26 cellular contexts compared by ENCODE assay signal in the genomic region with DNA sequence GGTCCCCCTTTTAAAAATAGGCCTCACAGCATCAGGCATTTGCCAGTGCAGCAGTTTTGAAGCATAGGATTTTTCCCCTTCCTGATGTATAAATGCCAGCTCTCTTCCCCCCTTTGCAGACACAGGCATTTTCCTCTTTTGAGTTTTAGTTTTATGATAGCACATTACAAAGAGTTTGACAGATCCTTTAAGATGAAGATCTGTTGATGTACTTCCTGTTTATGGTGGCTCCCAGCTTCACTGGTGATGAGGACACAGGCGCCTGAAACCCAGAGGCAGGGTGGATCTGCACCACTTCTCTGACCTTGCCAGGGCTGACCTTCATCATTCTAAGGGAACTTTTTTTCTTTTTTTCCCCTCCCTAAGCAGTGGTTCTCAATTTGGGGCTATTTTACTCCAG.
DNase-seq lines count a peak whose midpoint lies in the region; ATAC-seq and TF ChIP-seq lines count a peak whose summit lies in the region.
"Had no signal": no experiment of that assay in that cellular context is flagged by ENCODE, and none has a peak within 500 bp of the region (broad histone marks: within the 10 kb centered on the region; RNA-seq: fewer than 3 reads in every experiment).

No MANE protein-coding gene starts in this region.

- no peak overlapping the region for H3K4me2 ChIP-seq in H9 (ENCODE audit: insufficient read depth, insufficient read length, low read length)

- no peak for TF ChIP-seq POLR2A in esophagus muscularis mucosa (IDR thresholded peaks at IDR 0.05; ENCODE audit: low read depth)
- no peak for TF ChIP-seq POLR2A in gastrocnemius medialis (IDR thresholded peaks at IDR 0.05)

- TF ChIP-seq CTCF in H9 (conservative IDR thresholded peaks at IDR 0.05) = no peak
- no peak for TF ChIP-seq CTCF in esophagus muscularis mucosa (IDR thresholded peaks at IDR 0.05)
- no peak for TF ChIP-seq CTCF in gastrocnemius medialis (IDR thresholded peaks at IDR 0.05 in 4 of 5, conservative IDR thresholded peaks at IDR 0.05 in 1 of 5)

- H3K27me3 ChIP-seq in ACC112 (ENCODE audit: insufficient read depth, low read length) = no peaks in the 10 kb centered on the region
- no peaks in the 10 kb centered on the region for H3K27me3 ChIP-seq in H9 (ENCODE audit: insufficient read depth, low read length)
- H3K27me3 ChIP-seq in esophagus muscularis mucosa = no peaks in the 10 kb centered on the region
- no peaks in the 10 kb centered on the region for H3K27me3 ChIP-seq in gastrocnemius medialis

- H3K4me3 ChIP-seq in ACC112 (ENCODE audit: low read depth, low read length) = no peak overlapping the region
- no peak overlapping the region for H3K4me3 ChIP-seq in esophagus muscularis mucosa
- H3K4me3 ChIP-seq in gastrocnemius medialis = no peak overlapping the region

- no peak for DNase-seq in H9
- DNase-seq in esophagus muscularis mucosa (ENCODE audit: extremely low spot score) = no peak
- DNase-seq in gastrocnemius medialis = no peak
- DNase-seq in activated gamma-delta T cell (lab: John Stamatoyannopoulos, UW) = no peak
- no peak for DNase-seq in LoVo (ENCODE audit: low spot score)
- DNase-seq: activated CD4-positive, alpha-beta T cell treated with anti-CD3 and anti-CD28 coated beads, Interleukin-2, amount 10 ng/mL, durations not matched to agents 7 days and 5 days; H7; hippocampal formation; immature natural killer cell; Kasumi-1; midbrain; NCI-H1092; NCI-H187; NCI-H2171 treated with DMSO at 0.1 percent for 48 hours; NCI-H526; stimulated activated CD8-positive, alpha-beta memory T cell treated with anti-CD3 and anti-CD28 coated beads, Interleukin-4, amount 100 ng/mL, for 48 hours; T-helper 17 cell had no signal

- peaks cover 45% of the 10 kb centered on the region in 2 experiments for H3K4me1 Mint-ChIP-seq in H9
- no peaks in the 10 kb centered on the region for H3K4me1 Mint-ChIP-seq in activated T-helper 17 cell treated with anti-CD3 and anti-CD28 coated beads, Interleukin-2, amount 50 U/mL, for 72 hours
- H3K4me1 Mint-ChIP-seq: activated CD4-positive, alpha-beta T cell treated with anti-CD3 and anti-CD28 coated beads, Interleukin-2, amount 10 ng/mL, durations not matched to agents 7 days and 5 days; T-helper 17 cell had no signal

- H2BK5ac ChIP-seq in H9 (ENCODE audit: insufficient read length, low read length) = no peak overlapping the region

- no peak overlapping the region for H3K4ac ChIP-seq in H9 (ENCODE audit: low read depth, low read length)

- no peak for ATAC-seq in gastrocnemius medialis
- ATAC-seq in activated T-helper 17 cell treated with anti-CD3 and anti-CD28 coated beads, Interleukin-2, amount 50 U/mL, for 72 hours (replicated peaks) = no peak
- no peak for ATAC-seq in HG03159 (IDR thresholded peaks at IDR 0.05; ENCODE audit: unreplicated experiment)
- ATAC-seq: activated naive CD4-positive, alpha-beta T cell treated with anti-CD3 and anti-CD28 coated beads, Interleukin-2, amount 50 U/mL, for 72 hours; left lobe of liver; T-helper 17 cell had no signal

- no peaks in the 10 kb centered on the region for H3K36me3 ChIP-seq in ACC112 (ENCODE audit: insufficient read depth, low read length)
- H3K36me3 ChIP-seq in esophagus muscularis mucosa = no peaks in the 10 kb centered on the region
- H3K36me3 ChIP-seq in gastrocnemius medialis = no peaks in the 10 kb centered on the region

- H3K79me2 ChIP-seq in ACC112 (ENCODE audit: control insufficient read depth, insufficient read depth, low read length, unreplicated experiment) = peaks cover 5% of the 10 kb centered on the region
- peaks cover 15% of the 10 kb centered on the region; the same call in 1 of the 2 replicates for H3K79me2 ChIP-seq in H9 (ENCODE audit: insufficient read depth, low read length)

- H3K4me3 Mint-ChIP-seq in H9 = no peak overlapping the region
- H3K4me3 Mint-ChIP-seq in activated T-helper 17 cell treated with anti-CD3 and anti-CD28 coated beads, Interleukin-2, amount 50 U/mL, for 72 hours = no peak overlapping the region
- H3K4me3 Mint-ChIP-seq: activated CD4-positive, alpha-beta T cell treated with anti-CD3 and anti-CD28 coated beads, Interleukin-2, amount 10 ng/mL, durations not matched to agents 7 days and 5 days; immature natural killer cell; neural crest cell; T-helper 17 cell had no signal

- H2BK120ac ChIP-seq in H9 (ENCODE audit: low read depth, low read length, poor library complexity, severe bottlenecking) = no peak overlapping the region

- peaks cover 6% of the 10 kb centered on the region for H3K79me1 ChIP-seq in H9 (ENCODE audit: insufficient read depth, low read depth, low read length, poor library complexity, severe bottlenecking)

- H3K27ac Mint-ChIP-seq in H9 = peak overlapping the region; percentile 4 to 35 (median 26); a peak in 3 of 7 replicates
- no peak overlapping the region for H3K27ac Mint-ChIP-seq in activated T-helper 17 cell treated with anti-CD3 and anti-CD28 coated beads, Interleukin-2, amount 50 U/mL, for 72 hours
- H3K27ac Mint-ChIP-seq: activated CD4-positive, alpha-beta T cell treated with anti-CD3 and anti-CD28 coated beads, Interleukin-2, amount 10 ng/mL, durations not matched to agents 7 days and 5 days; activated naive CD4-positive, alpha-beta T cell treated with anti-CD3 and anti-CD28 coated beads, Interleukin-2, amount 50 U/mL, for 72 hours; immature natural killer cell; progenitor cell of endocrine pancreas; T-helper 17 cell had no signal

- no CpG with 5 or more reads among the region's 1 CpG for WGBS in H9 (ENCODE audit: extremely low coverage, insufficient read length, low lambda C conversion rate)
- WGBS in esophagus muscularis mucosa = 92% methylated on average over 1 of the region's 1 CpG

- H2AK5ac ChIP-seq in H9 (ENCODE audit: insufficient read length, low read length) = no peak overlapping the region

- in situ Hi-C loops in gastrocnemius medialis (cut with MboI; ENCODE audit: low sequenced_read_pairs in 4 of 4) = no loop called here

- H3T11ph ChIP-seq in H9 (ENCODE audit: low read length) = no peak overlapping the region

- no peak overlapping the region for H4K5ac ChIP-seq in H9 (ENCODE audit: insufficient read length, low read depth, low read length)

- H3K23ac ChIP-seq in H9 (ENCODE audit: insufficient read length, low read depth, low read length) = no peak overlapping the region

- no peak overlapping the region for H2BK12ac ChIP-seq in H9 (ENCODE audit: insufficient read length, low read depth, low read length)

- H2AFZ ChIP-seq in ACC112 (ENCODE audit: low read length, unreplicated experiment) (no peak overlapping the region), H9 (ENCODE audit: low read length) (no peak overlapping the region)

- H2BK15ac ChIP-seq in H9 (ENCODE audit: low read depth, low read length) = no peak overlapping the region

- H3K27me3 Mint-ChIP-seq in H9 (ENCODE audit: low read depth) = no peaks in the 10 kb centered on the region
- no peaks in the 10 kb centered on the region for H3K27me3 Mint-ChIP-seq in activated T-helper 17 cell treated with anti-CD3 and anti-CD28 coated beads, Interleukin-2, amount 50 U/mL, for 72 hours
- H3K27me3 Mint-ChIP-seq: activated CD4-positive, alpha-beta T cell treated with anti-CD3 and anti-CD28 coated beads, Interleukin-2, amount 10 ng/mL, durations not matched to agents 7 days and 5 days; progenitor cell of endocrine pancreas; T-helper 17 cell had no signal

- TF ChIP-seq EP300 in esophagus muscularis mucosa (IDR thresholded peaks at IDR 0.05) = no peak

- no peaks in the 10 kb centered on the region for H4K20me1 ChIP-seq in H9 (ENCODE audit: control insufficient read depth, insufficient read depth, insufficient read length)

- no peak overlapping the region for H3K14ac ChIP-seq in H9 (ENCODE audit: insufficient read depth, low read length)

- H3K27ac ChIP-seq in ACC112 (ENCODE audit: low read depth, low read length) (peak overlapping the region; percentile 58), H9 (ENCODE audit: insufficient read length, low read depth, low read length) (no peak overlapping the region), esophagus muscularis mucosa (replicated peaks in 1 of 4) (peak overlapping the region; percentile 12 to 56 (median 27)), gastrocnemius medialis (peak overlapping the region; percentile 16 to 73 (median 48))
- H3K27ac ChIP-seq: epithelial cell of prostate, HL-60 had no signal

- H4K8ac ChIP-seq in H9 (replicated peaks; ENCODE audit: insufficient read length, low read depth, low read length) = no peak overlapping the region

- no peak overlapping the region for H3K9ac ChIP-seq in H9 (ENCODE audit: extremely low read depth, insufficient read length, low read length)

- peaks cover 0 to 13% (median 0%) of the 10 kb centered on the region in 3 experiments; a peak in 3 of 7 replicates for H3K36me3 Mint-ChIP-seq in H9 (ENCODE audit: insufficient read depth in 1 of 3, low read depth in 3 of 3)
- H3K36me3 Mint-ChIP-seq in activated T-helper 17 cell treated with anti-CD3 and anti-CD28 coated beads, Interleukin-2, amount 50 U/mL, for 72 hours (ENCODE audit: low read depth) = no peaks in the 10 kb centered on the region
- H3K36me3 Mint-ChIP-seq: activated naive CD4-positive, alpha-beta T cell treated with anti-CD3 and anti-CD28 coated beads, Interleukin-2, amount 50 U/mL, for 72 hours; immature natural killer cell had no signal

- no peak overlapping the region for H3K56ac ChIP-seq in H9 (ENCODE audit: insufficient read length, low read depth, low read length)

- intact Hi-C loops in esophagus muscularis mucosa (cut with DNase I) (no loop called here), gastrocnemius medialis (cut with DNase I; ENCODE audit: low total_unique reads) (no loop called here)

- H4K91ac ChIP-seq in H9 (ENCODE audit: insufficient read length, low read depth, low read length) = no peak overlapping the region

- H3K9me3 ChIP-seq in H9 (ENCODE audit: control insufficient read depth, low read depth, low read length) (no peaks in the 10 kb centered on the region), esophagus muscularis mucosa (no peaks in the 10 kb centered on the region), gastrocnemius medialis (no peaks in the 10 kb centered on the region)

- no peak overlapping the region for H2BK20ac ChIP-seq in H9 (ENCODE audit: low read depth, low read length, poor library complexity, severe bottlenecking)

- H3K23me2 ChIP-seq in H9 (ENCODE audit: insufficient read length, low read depth, low read length, poor library complexity, severe bottlenecking) = no peaks in the 10 kb centered on the region

- H3K4me1 ChIP-seq in ACC112 (ENCODE audit: control insufficient read depth, insufficient read depth, low read length, unreplicated experiment) (peaks cover 34% of the 10 kb centered on the region), H9 (ENCODE audit: insufficient read depth, low read length) (peaks cover 3% of the 10 kb centered on the region; the same call in 1 of the 2 replicates), esophagus muscularis mucosa (peaks cover 59 to 78% (median 73%) of the 10 kb centered on the region in 4 donors), gastrocnemius medialis (peaks cover 59 to 69% of the 10 kb centered on the region in 2 donors)

- H3K9me3 Mint-ChIP-seq in H9 = no peaks in the 10 kb centered on the region
- no peaks in the 10 kb centered on the region for H3K9me3 Mint-ChIP-seq in activated T-helper 17 cell treated with anti-CD3 and anti-CD28 coated beads, Interleukin-2, amount 50 U/mL, for 72 hours
- H3K9me3 Mint-ChIP-seq: activated CD4-positive, alpha-beta T cell treated with anti-CD3 and anti-CD28 coated beads, Interleukin-2, amount 10 ng/mL, durations not matched to agents 7 days and 5 days; neural crest cell had no signal

- no peak overlapping the region for H3K18ac ChIP-seq in H9 (ENCODE audit: insufficient read length, low read depth, low read length)
